17 cellular contexts compared by ENCODE assay signal in genomic region chr10:6385683-6386082, GRCh38.
DNase-seq lines count a peak whose midpoint lies in the region; ATAC-seq and TF ChIP-seq lines count a peak whose summit lies in the region.
"Had no signal": no experiment of that assay in that cellular context is flagged by ENCODE, and none has a peak within 500 bp of the region (broad histone marks: within the 10 kb centered on the region; RNA-seq: fewer than 3 reads in every experiment).

No MANE protein-coding gene starts in this region.

- TF ChIP-seq CTCF in omental fat pad (IDR thresholded peaks at IDR 0.05) = no peak

- no peak for ATAC-seq in HG03354 (IDR thresholded peaks at IDR 0.05; ENCODE audit: poor library complexity, severe bottlenecking, unreplicated experiment)
- ATAC-seq in omental fat pad (ENCODE audit: low FRiP score) = no peak
- ATAC-seq: activated T-cell treated with anti-CD3 and anti-CD28 coated beads, Interleukin-2, amount 50 U/mL, for 72 hours; GM12878; GM23338; stimulated activated naive CD8-positive, alpha-beta T cell treated with anti-CD3 and anti-CD28 coated beads, Interleukin-15, amount 100 ng/mL, for 72 hours had no signal

- DNase-seq in GM04503 (ENCODE audit: low read depth) (peak; percentile 54), amniotic epithelial cell (ENCODE audit: low read depth) (peak; percentile 81), glomerular visceral epithelial cell (ENCODE audit: extremely low spot score) (peak; percentile 52), stromal cell of bone marrow (ENCODE audit: low read depth) (peak; percentile 47), SKM-1 (lab: John Stamatoyannopoulos, UW; ENCODE audit: unreplicated experiment) (no peak), omental fat pad (ENCODE audit: low spot score) (no peak)
- DNase-seq: activated CD4-positive, alpha-beta memory T cell treated with anti-CD3 and anti-CD28 coated beads for 36 hours; activated T-cell treated with anti-CD3 and anti-CD28 coated beads, Interleukin-2, amount 50 U/mL, for 72 hours; CD4-positive, alpha-beta memory T cell; colonic mucosa; MM.1S; NCI-H2081; NCI-H526; stimulated activated naive CD8-positive, alpha-beta T cell treated with anti-CD3 and anti-CD28 coated beads, Interleukin-15, amount 100 ng/mL, for 72 hours had no signal

Comparison
In these comparisons a context has a peak if more than half of its experiments do, and no peak if none do; other contexts are left out.
1. DNase-seq: peak in GM04503 (single experiment), amniotic epithelial cell (single experiment), glomerular visceral epithelial cell (single experiment) and stromal cell of bone marrow (single experiment); none in SKM-1 (single experiment) and omental fat pad (single experiment).